8 cellular contexts compared by ENCODE assay signal in the genomic region with DNA sequence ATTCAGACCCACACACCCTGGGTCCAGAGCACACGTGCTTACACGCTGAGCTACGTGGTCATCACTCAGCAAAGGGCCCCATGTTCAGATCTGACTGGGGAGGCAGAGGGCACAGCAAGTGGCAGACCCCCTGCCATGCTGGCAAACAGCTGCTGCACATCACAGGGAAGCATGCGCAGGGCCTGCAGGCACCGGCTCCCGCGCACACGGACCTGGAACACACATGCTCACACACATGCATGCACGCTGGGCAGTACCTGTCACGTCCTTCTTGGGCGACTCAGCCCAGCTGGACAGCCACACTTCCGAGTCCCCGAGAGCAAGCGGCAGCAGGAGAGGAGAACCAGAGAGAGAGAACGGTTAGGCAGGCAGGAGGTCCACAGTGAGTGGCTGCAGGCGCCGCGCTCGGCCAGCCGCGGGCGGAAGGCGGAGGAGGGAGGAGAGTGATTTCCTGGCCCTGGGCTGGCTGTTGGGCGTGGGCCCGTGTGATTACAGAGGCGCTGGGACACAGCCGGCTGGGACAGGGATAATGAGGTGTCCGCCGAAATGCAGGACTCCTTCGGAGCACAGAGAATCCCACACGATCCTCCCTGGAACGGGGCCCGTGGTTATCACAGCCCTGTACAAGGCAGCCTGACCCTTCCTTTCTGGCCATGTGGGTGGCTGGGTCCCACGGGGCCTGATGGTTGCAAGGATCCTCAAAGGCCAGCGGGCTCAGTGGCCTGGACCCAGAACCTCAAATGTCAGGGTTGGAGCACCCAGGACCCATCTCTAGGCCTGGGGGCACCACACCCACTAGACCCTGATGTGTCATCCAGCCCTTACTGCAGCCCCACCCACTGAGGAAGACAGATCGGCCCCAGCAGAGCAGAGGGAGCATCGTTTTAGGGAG.
DNase-seq lines count a peak whose midpoint lies in the region; ATAC-seq, FAIRE-seq and TF ChIP-seq lines count a peak whose summit lies in the region.

No MANE protein-coding gene starts in this region.

- dilution Hi-C loops in mammary epithelial cell (cut with HindIII; ENCODE audit: low sequenced_read_pairs) = no loop called here

- H3K36me3 ChIP-seq in breast epithelium = no peaks in the 10 kb centered on the region
- H3K36me3 ChIP-seq in mammary epithelial cell (ENCODE audit: insufficient read depth, low read length) = peaks cover 5% of the 10 kb centered on the region
- peaks cover 5 to 20% of the 10 kb centered on the region in 2 experiments for H3K36me3 ChIP-seq in mesenchymal stem cell (ENCODE audit: control insufficient read depth in 1 of 2, insufficient read depth in 2 of 2, low read depth in 1 of 2, low read length in 2 of 2)

- peak overlapping the region in 1 of 2 experiments; percentile 74 for H2BK12ac ChIP-seq in mesenchymal stem cell (ENCODE audit: low read length in 2 of 2)

- H3K79me1 ChIP-seq in mesenchymal stem cell (replicated peaks; ENCODE audit: low read length, poor library complexity, severe bottlenecking) = peaks cover 4% of the 10 kb centered on the region

- no TSS peak for BruUV-seq in mammary epithelial cell (replicated peaks; lab: Mats Ljungman, UMichigan)

- WGBS in mammary epithelial cell (ENCODE audit: low coverage, missing lambda C conversion rate) = 29% methylated on average over 24 of the region's 37 CpGs
- WGBS in mesenchymal stem cell = 65% methylated on average over 37 of the region's 37 CpGs

- peaks cover 62% of the 10 kb centered on the region for H3K79me2 ChIP-seq in mammary epithelial cell (ENCODE audit: insufficient read depth, low read length)

- FAIRE-seq in GM19239 (lab: Jason Lieb, UNC) = no peak

- H3K27me3 Mint-ChIP-seq in central memory CD8-positive, alpha-beta T cell = no peaks in the 10 kb centered on the region

- H3K36me3 Mint-ChIP-seq in central memory CD8-positive, alpha-beta T cell (ENCODE audit: insufficient read depth) = peaks cover 5% of the 10 kb centered on the region

- H2BK5ac ChIP-seq in mesenchymal stem cell (ENCODE audit: low read depth, low read length, poor library complexity, severe bottlenecking) = no peak overlapping the region

- ATAC-seq in central memory CD8-positive, alpha-beta T cell (replicated peaks; ENCODE audit: extremely low read depth, poor library complexity, severe bottlenecking) = no peak
- ATAC-seq in HG02759 (IDR thresholded peaks at IDR 0.05; ENCODE audit: unreplicated experiment) = no peak

- peak overlapping the region in 1 of 2 experiments; percentile 10 for H3K23ac ChIP-seq in mesenchymal stem cell (ENCODE audit: low read length in 2 of 2)

- no peaks in the 10 kb centered on the region for H3K9me3 Mint-ChIP-seq in central memory CD8-positive, alpha-beta T cell

- H3K27ac Mint-ChIP-seq in central memory CD8-positive, alpha-beta T cell (ENCODE audit: low read depth) = peak overlapping the region; percentile 76

- H3K4me2 ChIP-seq in mammary epithelial cell (ENCODE audit: insufficient read depth, low read depth, low read length) (no peak overlapping the region), mesenchymal stem cell (ENCODE audit: low read length, poor library complexity, severe bottlenecking) (peak overlapping the region; percentile 61)

- TF ChIP-seq CTCF in breast epithelium (IDR thresholded peaks at IDR 0.05) (no peak), mammary epithelial cell (conservative IDR thresholded peaks at IDR 0.05 in 1 of 2, IDR thresholded peaks at IDR 0.05 in 1 of 2; ENCODE audit: extremely low read depth in 1 of 2, insufficient read depth in 1 of 2, low read depth in 1 of 2, low read length in 2 of 2) (no peak)

- H2AFZ ChIP-seq in mammary epithelial cell (ENCODE audit: low read depth, low read length) (no peak overlapping the region), mesenchymal stem cell (ENCODE audit: low read depth, low read length) (no peak overlapping the region)

- peak overlapping the region in 1 of 2 experiments; percentile 13 for H3K14ac ChIP-seq in mesenchymal stem cell (ENCODE audit: low read length in 2 of 2)

- TF ChIP-seq POLR2A in breast epithelium (IDR thresholded peaks at IDR 0.05) = no peak

- H3K27ac ChIP-seq in breast epithelium (peak overlapping the region; percentile 49 to 72), mammary epithelial cell (ENCODE audit: insufficient read depth, low read depth, low read length) (no peak overlapping the region), mesenchymal stem cell (ENCODE audit: low read length, poor library complexity, severe bottlenecking) (no peak overlapping the region)

- H3K4me1 ChIP-seq in breast epithelium (peaks cover 10 to 16% of the 10 kb centered on the region in 2 donors), mammary epithelial cell (ENCODE audit: insufficient read depth, low read length) (peaks cover 34% of the 10 kb centered on the region), mesenchymal stem cell (ENCODE audit: control insufficient read depth, insufficient read depth, low read depth, low read length) (peaks cover 20% of the 10 kb centered on the region)

- no peaks in the 10 kb centered on the region for H4K20me1 ChIP-seq in mammary epithelial cell (ENCODE audit: insufficient read depth, low read length)

- H3K4me3 ChIP-seq in breast epithelium (peak overlapping the region in 2 of 3 donors; percentile 26 to 59), mammary epithelial cell (replicated peaks in 1 of 3; ENCODE audit: insufficient read depth in 1 of 3, low read depth in 2 of 3, low read length in 3 of 3) (no peak overlapping the region), mesenchymal stem cell (ENCODE audit: insufficient read depth in 1 of 2, low read depth in 1 of 2, low read length in 2 of 2) (peak overlapping the region; percentile 22 to 68)

- peak overlapping the region; percentile 65 for H3K4me3 Mint-ChIP-seq in central memory CD8-positive, alpha-beta T cell

- intact Hi-C loops in breast epithelium (cut with DNase I; ENCODE audit: low total_unique reads) = no loop called here
- intact Hi-C loops in mammary epithelial cell (cut with micrococcal nuclease) = no loop called here

- no peak overlapping the region for H4K8ac ChIP-seq in mesenchymal stem cell (ENCODE audit: low read length)

- H3K9ac ChIP-seq in mammary epithelial cell (ENCODE audit: insufficient read depth, low read length) (no peak overlapping the region), mesenchymal stem cell (ENCODE audit: low read length) (peak overlapping the region; percentile 59)

- H3K27me3 ChIP-seq in breast epithelium (no peaks in the 10 kb centered on the region), mammary epithelial cell (ENCODE audit: insufficient read depth, low read length) (no peaks in the 10 kb centered on the region), mesenchymal stem cell (ENCODE audit: control insufficient read depth in 1 of 2, insufficient read depth in 1 of 2, low read length in 2 of 2) (no peaks in the 10 kb centered on the region)

- H3K4me1 Mint-ChIP-seq in central memory CD8-positive, alpha-beta T cell = peaks cover 19% of the 10 kb centered on the region

- no peak for DNase-seq in breast epithelium (ENCODE audit: low spot score in 2 of 2)
- DNase-seq in mammary epithelial cell = no peak
- no peak for DNase-seq in central memory CD8-positive, alpha-beta T cell (ENCODE audit: low spot score in 2 of 2)
- no peak for DNase-seq in mesenchymal stem cell
- no peak for DNase-seq in GM19239 (ENCODE audit: insufficient read length, low spot score)
- no peak for DNase-seq in NK-92 (lab: John Stamatoyannopoulos, UW; ENCODE audit: unreplicated experiment)
- no peak for DNase-seq in HuH-7 (ENCODE audit: low spot score)

- no peak overlapping the region for H4K91ac ChIP-seq in mesenchymal stem cell (ENCODE audit: low read length)

- CTCF ChIA-PET in mammary epithelial cell (lab: Charles Lee; ENCODE audit: low non-redundant PET) = no interaction called here

- H3K9me3 ChIP-seq in breast epithelium = no peaks in the 10 kb centered on the region
- no peaks in the 10 kb centered on the region for H3K9me3 ChIP-seq in mammary epithelial cell (replicated peaks; ENCODE audit: insufficient read depth, low read length)
- no peaks in the 10 kb centered on the region for H3K9me3 ChIP-seq in mesenchymal stem cell (ENCODE audit: control insufficient read depth, low read length)

- H2AK5ac ChIP-seq in mesenchymal stem cell (ENCODE audit: low read length, severe bottlenecking) = no peak overlapping the region

- no peak overlapping the region for H2BK120ac ChIP-seq in mesenchymal stem cell (ENCODE audit: low read depth, low read length)

- H3K18ac ChIP-seq in mesenchymal stem cell (ENCODE audit: low read depth in 1 of 2, low read length in 2 of 2) = peak overlapping the region in 1 of 2 experiments; percentile 66

- no peak overlapping the region for H2BK15ac ChIP-seq in mesenchymal stem cell (ENCODE audit: low read depth, poor library complexity, severe bottlenecking)

- H3K4ac ChIP-seq in mesenchymal stem cell (ENCODE audit: low read depth in 1 of 2, low read length in 2 of 2) = no peak overlapping the region

- in situ Hi-C loops in mammary epithelial cell (cut with MboI; ENCODE audit: low sequenced_read_pairs in 2 of 2) = no loop called here

Comparison
In these comparisons a context has a peak if more than half of its experiments do, and no peak if none do; other contexts are left out.
1. H3K27ac ChIP-seq: peak in breast epithelium (2 of 2); none in mammary epithelial cell (single experiment) and mesenchymal stem cell (single experiment).
2. H3K4me3 ChIP-seq: peak in breast epithelium (2 of 3) and mesenchymal stem cell (2 of 2); none in mammary epithelial cell (0 of 3).